21 cellular contexts compared by ENCODE assay signal in the genomic region with DNA sequence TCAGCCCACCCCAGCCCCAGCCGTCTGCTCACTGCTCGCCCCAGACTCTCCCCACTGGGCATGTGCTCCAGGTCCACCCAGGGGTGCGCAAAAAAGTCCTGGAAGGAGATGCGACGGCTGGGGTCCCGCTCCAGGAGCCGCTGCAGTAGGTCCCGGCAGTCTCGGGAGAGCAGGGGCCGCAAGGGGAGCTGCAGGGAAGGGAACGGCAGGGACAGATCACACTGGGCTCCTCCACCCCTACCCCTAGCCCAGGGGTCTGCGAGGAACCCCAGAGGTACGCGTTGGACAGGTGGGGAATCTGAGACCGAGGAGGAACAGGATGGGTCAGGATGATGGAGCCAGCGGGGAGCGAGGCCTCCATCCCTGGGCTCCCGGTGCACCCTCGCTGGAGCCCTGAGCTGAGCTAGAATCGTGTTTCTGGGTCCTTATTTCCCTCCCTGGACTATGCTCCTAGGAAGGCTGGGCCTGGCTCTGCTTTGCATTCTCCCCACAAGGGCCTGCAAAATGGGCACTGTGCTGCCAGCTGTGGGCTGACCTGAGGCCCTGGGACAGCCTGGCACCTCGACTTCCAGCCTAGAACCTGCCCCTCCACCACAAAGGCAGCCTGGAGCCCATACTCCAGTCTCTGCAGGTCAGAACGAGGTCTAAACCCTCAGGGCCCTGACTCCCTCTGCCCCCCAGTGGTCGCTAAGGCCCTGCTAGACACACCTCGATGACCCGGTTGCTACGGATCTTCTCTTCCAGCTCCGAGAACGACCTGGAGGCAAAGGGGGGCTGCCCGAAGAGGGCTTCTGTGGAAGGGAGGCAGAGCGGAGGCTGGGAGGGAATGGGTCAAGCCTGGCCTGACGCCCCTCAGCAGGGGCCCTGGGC. TPM values are rescaled to one million over a fixed set of nuclear protein-coding genes. Genes with fewer than 3 reads are reported as not detected.
A peak's percentile ranks its signal among the peaks of the same experiment; 100 is the strongest.
DNase-seq lines count a peak whose midpoint lies in the region; FAIRE-seq and TF ChIP-seq lines count a peak whose summit lies in the region.
"Had no signal": no experiment of that assay in that cellular context is flagged by ENCODE, and none has a peak within 500 bp of the region (broad histone marks: within the 10 kb centered on the region; RNA-seq: fewer than 3 reads in every experiment).

No MANE protein-coding gene starts in this region.

- H3K36me3 ChIP-seq in DOHH2 (ENCODE audit: control insufficient read depth, low read length) (peaks cover 16% of the 10 kb centered on the region), HEK293 (ENCODE audit: control insufficient read depth in 2 of 2, insufficient read depth in 1 of 2, low read length in 2 of 2) (peaks cover 7 to 54% of the 10 kb centered on the region in 2 experiments; a peak in 2 of 3 replicates), astrocyte (ENCODE audit: insufficient read depth, low read length) (no peaks in the 10 kb centered on the region), mesendoderm (ENCODE audit: control insufficient read depth, insufficient read depth, low read length) (no peaks in the 10 kb centered on the region), suprapubic skin (peaks cover 45% of the 10 kb centered on the region)
- H3K36me3 ChIP-seq: pancreas had no signal

- H3K9me3 ChIP-seq in DOHH2 (ENCODE audit: control insufficient read depth, insufficient read depth, low read length) (no peaks in the 10 kb centered on the region), HEK293 (ENCODE audit: control insufficient read depth, insufficient read depth, low read depth, low read length) (no peaks in the 10 kb centered on the region), astrocyte (ENCODE audit: insufficient read depth, low read depth, low read length) (no peaks in the 10 kb centered on the region), suprapubic skin (no peaks in the 10 kb centered on the region)
- H3K9me3 ChIP-seq: pancreas, testis had no signal

- no peaks in the 10 kb centered on the region for H3K9me2 ChIP-seq in DOHH2 (replicated peaks; ENCODE audit: control insufficient read depth, low read length)

- H3K4me1 ChIP-seq in DOHH2 (ENCODE audit: control insufficient read depth, low read length) (peaks cover 22% of the 10 kb centered on the region), HEK293 (ENCODE audit: control insufficient read depth, insufficient read depth, low read length) (peaks cover 10% of the 10 kb centered on the region), astrocyte (ENCODE audit: insufficient read depth, low read length) (peaks cover 12% of the 10 kb centered on the region), mesendoderm (ENCODE audit: control insufficient read depth, low read depth, low read length) (peaks cover 3% of the 10 kb centered on the region), suprapubic skin (peaks cover 35% of the 10 kb centered on the region)

- no peak overlapping the region for H3K4me2 ChIP-seq in DOHH2 (ENCODE audit: low read length)
- H3K4me2 ChIP-seq in astrocyte (ENCODE audit: low read length) = no peak overlapping the region
- no peak overlapping the region for H3K4me2 ChIP-seq in mesendoderm (ENCODE audit: low read length)

- no peak overlapping the region for H3K56ac ChIP-seq in mesendoderm (ENCODE audit: low read length)

- peak; percentile 43 for TF ChIP-seq CTCF in DOHH2 (IDR thresholded peaks at IDR 0.05; ENCODE audit: low read depth, low read length, poor library complexity, severe bottlenecking)
- TF ChIP-seq CTCF in HEK293 (tag by site-specific recombination; IDR thresholded peaks at IDR 0.05) = peak; percentile 64
- no peak for TF ChIP-seq CTCF in astrocyte (IDR thresholded peaks at IDR 0.05; ENCODE audit: insufficient read depth, low read depth, low read length)
- no peak for TF ChIP-seq CTCF in GM13976 (IDR thresholded peaks at IDR 0.05; ENCODE audit: borderline replicate concordance, control extremely low read depth, extremely low read depth, insufficient read depth, missing control alignments)
- no peak for TF ChIP-seq CTCF in suprapubic skin (IDR thresholded peaks at IDR 0.05)

- H3K9me3 Mint-ChIP-seq in astrocyte (ENCODE audit: unreplicated experiment) = peaks cover 2% of the 10 kb centered on the region
- H3K9me3 Mint-ChIP-seq: activated CD4-positive, alpha-beta T cell treated with anti-CD3 and anti-CD28 coated beads, Interleukin-2, amount 10 ng/mL, durations not matched to agents 7 days and 5 days; activated naive CD4-positive, alpha-beta T cell treated with anti-CD3 and anti-CD28 coated beads for 36 hours had no signal

- no peak overlapping the region for H2BK120ac ChIP-seq in mesendoderm (ENCODE audit: low read depth, low read length)

- POLR2A ChIA-PET in HEK293 (lab: Yijun Ruan, JAX) = interaction anchor here (0.6 to 0.9 kb wide), 2 partner anchors 30 to 62 kb away, joined by 3 read pairs; no protein-coding TSS in a partner anchor

- CTCF ChIA-PET in HEK293 (lab: Yijun Ruan, JAX) = interaction anchor here (0.7 to 2.4 kb wide), 2 partner anchors 35 to 69 kb away, joined by 3 to 9 read pairs; no protein-coding TSS in a partner anchor

- H3K4ac ChIP-seq in mesendoderm (ENCODE audit: low read depth, low read length) = no peak overlapping the region

- no peak overlapping the region for H3K4me3 Mint-ChIP-seq in astrocyte (ENCODE audit: unreplicated experiment)
- H3K4me3 Mint-ChIP-seq: activated CD4-positive, alpha-beta T cell treated with anti-CD3 and anti-CD28 coated beads, Interleukin-2, amount 10 ng/mL, durations not matched to agents 7 days and 5 days; activated naive CD4-positive, alpha-beta T cell treated with anti-CD3 and anti-CD28 coated beads for 36 hours had no signal

- H3K79me2 ChIP-seq in DOHH2 (ENCODE audit: control insufficient read depth, low read length) (peaks cover 7% of the 10 kb centered on the region; the same call in 1 of the 2 replicates), astrocyte (ENCODE audit: insufficient read depth, low read length) (no peaks in the 10 kb centered on the region), mesendoderm (ENCODE audit: control insufficient read depth, insufficient read depth, low read length) (no peaks in the 10 kb centered on the region)

- no peaks in the 10 kb centered on the region for H3K4me1 Mint-ChIP-seq in astrocyte (ENCODE audit: low read depth, unreplicated experiment)

- no CpG with 5 or more reads among the region's 31 CpGs for WGBS in mesendoderm (ENCODE audit: extremely low coverage, insufficient coverage, low lambda C conversion rate)
- 92% methylated on average over 23 of the region's 31 CpGs for WGBS in suprapubic skin

- in situ Hi-C loops in GM13976 (cut with MboI; ENCODE audit: low sequenced_read_pairs, unreplicated experiment) = no loop called here

- H3K9ac ChIP-seq in astrocyte (ENCODE audit: low read length) (no peak overlapping the region), mesendoderm (ENCODE audit: low read length) (no peak overlapping the region)

- no peak overlapping the region for H4K8ac ChIP-seq in mesendoderm (ENCODE audit: low read depth, low read length)

- no peaks in the 10 kb centered on the region for H3F3A ChIP-seq in DOHH2 (ENCODE audit: control insufficient read depth, insufficient read depth)

- H3K27ac ChIP-seq in DOHH2 (ENCODE audit: low read depth, low read length) (no peak overlapping the region), HEK293 (ENCODE audit: extremely low read depth, low read depth, low read length) (no peak overlapping the region), astrocyte (ENCODE audit: low read depth, low read length) (no peak overlapping the region), mesendoderm (ENCODE audit: low read depth, low read length) (no peak overlapping the region), suprapubic skin (no peak overlapping the region)
- H3K27ac ChIP-seq: coronary artery, pancreas, skin epidermis, testis had no signal

- no peak for TF ChIP-seq EP300 in suprapubic skin (IDR thresholded peaks at IDR 0.05)

- H3K18ac ChIP-seq in mesendoderm (ENCODE audit: low read length) = no peak overlapping the region

- H3K36me3 Mint-ChIP-seq in astrocyte (ENCODE audit: low read depth, unreplicated experiment) = peaks cover 13% of the 10 kb centered on the region

- H3K27me3 Mint-ChIP-seq in astrocyte (ENCODE audit: low read depth, unreplicated experiment) = no peaks in the 10 kb centered on the region
- H3K27me3 Mint-ChIP-seq: activated CD4-positive, alpha-beta T cell treated with anti-CD3 and anti-CD28 coated beads, Interleukin-2, amount 10 ng/mL, durations not matched to agents 7 days and 5 days had no signal

- H2BK5ac ChIP-seq in mesendoderm (ENCODE audit: low read length) = no peak overlapping the region

- H3K27ac Mint-ChIP-seq in astrocyte (ENCODE audit: unreplicated experiment) = peak overlapping the region; percentile 58
- H3K27ac Mint-ChIP-seq: activated CD4-positive, alpha-beta T cell treated with anti-CD3 and anti-CD28 coated beads, Interleukin-2, amount 10 ng/mL, durations not matched to agents 7 days and 5 days; activated naive CD4-positive, alpha-beta T cell treated with anti-CD3 and anti-CD28 coated beads for 36 hours had no signal

- H3K27me3 ChIP-seq in DOHH2 (ENCODE audit: control insufficient read depth, low read length) (no peaks in the 10 kb centered on the region), astrocyte (ENCODE audit: insufficient read depth, low read length) (no peaks in the 10 kb centered on the region), mesendoderm (ENCODE audit: insufficient read depth, low read length, poor library complexity) (no peaks in the 10 kb centered on the region), suprapubic skin (no peaks in the 10 kb centered on the region)
- H3K27me3 ChIP-seq: pancreas, testis had no signal

- H3K23ac ChIP-seq in mesendoderm (ENCODE audit: low read length) = no peak overlapping the region

- DNase-seq in astrocyte (ENCODE audit: low read depth) (no peak), mesendoderm (peak; percentile 75), GM12891 (ENCODE audit: insufficient read length, low spot score) (no peak), GM13976 (ENCODE audit: low spot score) (no peak), suprapubic skin (ENCODE audit: low spot score in 2 of 2) (no peak)
- DNase-seq in stimulated activated naive CD4-positive, alpha-beta T cell (lab: John Stamatoyannopoulos, UW) = no peak
- DNase-seq: activated CD4-positive, alpha-beta T cell treated with anti-CD3 and anti-CD28 coated beads, Interleukin-2, amount 10 ng/mL, durations not matched to agents 7 days and 5 days; activated CD8-positive, alpha-beta memory T cell treated with anti-CD3 and anti-CD28 coated beads, Interleukin-2, amount 50 U/mL, for 48 hours; activated naive CD4-positive, alpha-beta T cell treated with anti-CD3 and anti-CD28 coated beads for 36 hours; Calu3; NCI-H2029 treated with DMSO at 0.1 percent for 48 hours; NCI-H526 treated with DMSO at 0.1 percent for 48 hours; pancreas; stimulated activated CD4-positive, alpha-beta T cell treated with anti-CD3 and anti-CD28 coated beads, Interleukin-4, amount 100 ng/mL, for 24 hours; testis had no signal

- no peak for TF ChIP-seq POLR2A in GM12891 (IDR thresholded peaks at IDR 0.05; ENCODE audit: low read depth, low read length)
- TF ChIP-seq POLR2A in suprapubic skin (IDR thresholded peaks at IDR 0.05) = no peak

- no peak overlapping the region for H2AFZ ChIP-seq in astrocyte (ENCODE audit: low read depth, low read length)

- peaks cover 4% of the 10 kb centered on the region; the same call in 1 of the 2 replicates for H4K20me1 ChIP-seq in DOHH2 (ENCODE audit: control insufficient read depth, insufficient read depth, low read depth, low read length)
- peaks cover 19% of the 10 kb centered on the region for H4K20me1 ChIP-seq in astrocyte (ENCODE audit: insufficient read depth, low read length)

- H2AK5ac ChIP-seq in mesendoderm (ENCODE audit: low read length) = no peak overlapping the region

- H2BK15ac ChIP-seq in mesendoderm (replicated peaks; ENCODE audit: low read depth) = no peak overlapping the region

- H3K4me3 ChIP-seq in DOHH2 (ENCODE audit: low read length) (no peak overlapping the region), HEK293 (ENCODE audit: low read depth, low read length) (no peak overlapping the region), astrocyte (ENCODE audit: insufficient read depth, low read depth, low read length) (no peak overlapping the region), mesendoderm (ENCODE audit: low read length) (no peak overlapping the region), suprapubic skin (no peak overlapping the region)
- H3K4me3 ChIP-seq: coronary artery, pancreas, skin epidermis, testis had no signal

- no peak overlapping the region for H4K5ac ChIP-seq in mesendoderm (ENCODE audit: low read length)

- no peak for FAIRE-seq in astrocyte (lab: Jason Lieb, UNC)
- FAIRE-seq in GM12891 (lab: Jason Lieb, UNC) = no peak
- FAIRE-seq: frontal cortex, pancreas, RCC 7860 had no signal

- no peaks in the 10 kb centered on the region for H3K79me1 ChIP-seq in mesendoderm (ENCODE audit: low read length)

RNA-seq across cellular contexts. Expression of a gene that starts 3.2 kb away (rescaled TPM):
- 14.2 and 15.6 TPM in 2 replicates for total RNA-seq in astrocyte
- polyA plus RNA-seq in mesendoderm (2013, experiment 1 of 2) = 13.7 TPM
- polyA plus RNA-seq in mesendoderm (2013, experiment 2 of 2) = 13.9 TPM
- polyA plus RNA-seq in GM12891 (2012; ENCODE audit: low read depth, missing spikeins) = 16.3 TPM
- 100 to 1,000 TPM; 105 to 330 (median 129) TPM for total RNA-seq in suprapubic skin

RNA-seq across cellular contexts. Expression of a gene that starts 13.3 kb away (rescaled TPM):
- total RNA-seq in astrocyte = not detected in 2 replicates
- 0.22 TPM for polyA plus RNA-seq in mesendoderm (2013, experiment 1 of 2)
- polyA plus RNA-seq in mesendoderm (2013, experiment 2 of 2) = 0.24 TPM
- polyA plus RNA-seq in GM12891 (2012; ENCODE audit: low read depth, missing spikeins) = 0.15 TPM
- under 1 TPM in 1 of 4 donors, not detected in 3; 0.47 TPM for total RNA-seq in suprapubic skin
- total RNA-seq: activated naive CD4-positive, alpha-beta T cell treated with anti-CD3 and anti-CD28 coated beads for 36 hours; pancreas had no signal

RNA-seq across cellular contexts. Expression of a gene that starts 27.1 kb away (rescaled TPM):
- 0.32 TPM in 1 of 2 replicates, not detected in the other for total RNA-seq in astrocyte
- not detected for polyA plus RNA-seq in mesendoderm (2013, experiment 1 of 2)
- polyA plus RNA-seq in mesendoderm (2013, experiment 2 of 2) = not detected
- polyA plus RNA-seq in GM12891 (2012; ENCODE audit: low read depth, missing spikeins) = 0.28 TPM
- total RNA-seq in suprapubic skin = under 1 TPM in 1 of 4 donors, not detected in 3; 0.42 TPM
- total RNA-seq: activated naive CD4-positive, alpha-beta T cell treated with anti-CD3 and anti-CD28 coated beads for 36 hours; frontal cortex had no signal
- polyA plus RNA-seq: pancreas had no signal

RNA-seq across cellular contexts. Expression of a gene that starts 33.4 kb away (rescaled TPM):
- 56.4 and 58.7 TPM in 2 replicates for total RNA-seq in astrocyte
- 36.0 TPM for polyA plus RNA-seq in mesendoderm (2013, experiment 1 of 2)
- polyA plus RNA-seq in mesendoderm (2013, experiment 2 of 2) = 32.5 TPM
- polyA plus RNA-seq in GM12891 (2012; ENCODE audit: low read depth, missing spikeins) = 59.8 TPM
- 100 to 1,000 TPM in 2 of 4 donors, 10 to 100 TPM in 2; 82.7 to 120 (median 102) TPM for total RNA-seq in suprapubic skin

RNA-seq across cellular contexts. Expression of a gene that starts 50.1 kb away (rescaled TPM):
- total RNA-seq in astrocyte = 25.9 and 29.2 TPM in 2 replicates
- polyA plus RNA-seq in mesendoderm (2013, experiment 1 of 2) = 21.1 TPM
- polyA plus RNA-seq in mesendoderm (2013, experiment 2 of 2) = 20.1 TPM
- polyA plus RNA-seq in GM12891 (2012; ENCODE audit: low read depth, missing spikeins) = 75.5 TPM
- total RNA-seq in suprapubic skin = 10 to 100 TPM; 17.1 to 59.2 (median 41.4) TPM

Comparison
In these comparisons a context has a peak if more than half of its experiments do, and no peak if none do; other contexts are left out.
1. CTCF ChIP-seq: peak in DOHH2 (single experiment) and HEK293 (single experiment); none in astrocyte (single experiment), GM13976 (single experiment) and suprapubic skin (0 of 2).